Comparison of ENCODE assay signal across 35 cellular contexts in genomic region chr9:96045811-96046210, GRCh38.
"Had no signal": no experiment of that assay in that cellular context is flagged by ENCODE, and none has a peak within 500 bp of the region (broad histone marks: within the 10 kb centered on the region; RNA-seq: fewer than 3 reads in every experiment).

No MANE protein-coding gene starts in this region.

- H3K4me3 Mint-ChIP-seq: activated CD4-positive, alpha-beta memory T cell treated with anti-CD3 and anti-CD28 coated beads, Interleukin-2, amount 10 ng/mL, durations not matched to agents 7 days and 5 days; activated CD4-positive, alpha-beta T cell treated with anti-CD3 and anti-CD28 coated beads for 36 hours; activated CD4-positive, alpha-beta T cell treated with anti-CD3 and anti-CD28 coated beads, Interleukin-2, amount 10 ng/mL, durations not matched to agents 7 days and 5 days; activated CD8-positive, alpha-beta memory T cell treated with anti-CD3 and anti-CD28 coated beads, Interleukin-2, amount 10 ng/mL, durations not matched to agents 7 days and 5 days; activated CD8-positive, alpha-beta T cell treated with anti-CD3 and anti-CD28 coated beads, Interleukin-2, amount 10 ng/mL, durations not matched to agents 7 days and 5 days; activated naive CD4-positive, alpha-beta T cell treated with anti-CD3 and anti-CD28 coated beads, Interleukin-2, amount 10 ng/mL, durations not matched to agents 7 days and 5 days; activated naive CD4-positive, alpha-beta T cell treated with anti-CD3 and anti-CD28 coated beads, Interleukin-2, amount 50 U/mL, for 24 hours; activated naive CD8-positive, alpha-beta T cell treated with anti-CD3 and anti-CD28 coated beads for 36 hours; activated T-cell treated with anti-CD3 and anti-CD28 coated beads, Interleukin-2, amount 50 U/mL, for 24 hours; brain; central memory CD8-positive, alpha-beta T cell; T-helper 1 cell treated with Interleukin-12 subunit alpha and Interleukin-12 subunit beta and Interleukin-4 antibody, amounts not matched to agents 30 μg/mL and 1 μg/mL, for 36 hours; T-helper 2 cell treated with Interferon-gamma antibody and Interleukin-4, amounts not matched to agents 5 μg/mL and 100 μg/mL, for 36 hours; WTC11 had no signal

- H3K27me3 ChIP-seq: ascending aorta, cardiac muscle cell had no signal

- H3K36me3 ChIP-seq: ascending aorta, cardiac muscle cell, WERI-Rb-1 had no signal

- H3K4me3 ChIP-seq: ascending aorta, cardiac muscle cell had no signal

- H3K4me1 Mint-ChIP-seq: activated CD4-positive, alpha-beta memory T cell treated with anti-CD3 and anti-CD28 coated beads, Interleukin-2, amount 10 ng/mL, durations not matched to agents 7 days and 5 days; activated CD4-positive, alpha-beta T cell treated with anti-CD3 and anti-CD28 coated beads, Interleukin-2, amount 10 ng/mL, durations not matched to agents 7 days and 5 days; activated naive CD4-positive, alpha-beta T cell treated with anti-CD3 and anti-CD28 coated beads, Interleukin-2, amount 10 ng/mL, durations not matched to agents 7 days and 5 days; central memory CD8-positive, alpha-beta T cell had no signal

- ATAC-seq: activated CD4-positive, alpha-beta T cell treated with anti-CD3 and anti-CD28 coated beads for 36 hours; activated CD4-positive, CD25-positive, alpha-beta regulatory T cell treated with anti-CD3 and anti-CD28 coated beads, Interleukin-2, amount 50 U/mL, for 24 hours; activated CD8-positive, alpha-beta memory T cell treated with anti-CD3 and anti-CD28 coated beads, Interleukin-2, amount 10 ng/mL, durations not matched to agents 7 days and 5 days; activated CD8-positive, alpha-beta T cell treated with anti-CD3 and anti-CD28 coated beads, Interleukin-2, amount 10 ng/mL, durations not matched to agents 7 days and 5 days; WTC11 had no signal

- H3K27ac ChIP-seq: ascending aorta, cardiac muscle cell, WERI-Rb-1 had no signal

- H3K9me3 Mint-ChIP-seq: activated CD4-positive, alpha-beta memory T cell treated with anti-CD3 and anti-CD28 coated beads, Interleukin-2, amount 10 ng/mL, durations not matched to agents 7 days and 5 days; activated CD4-positive, alpha-beta T cell treated with anti-CD3 and anti-CD28 coated beads, Interleukin-2, amount 10 ng/mL, durations not matched to agents 7 days and 5 days; activated naive CD4-positive, alpha-beta T cell treated with anti-CD3 and anti-CD28 coated beads, Interleukin-2, amount 10 ng/mL, durations not matched to agents 7 days and 5 days; activated naive CD4-positive, alpha-beta T cell treated with anti-CD3 and anti-CD28 coated beads, Interleukin-2, amount 50 U/mL, for 24 hours; activated naive CD8-positive, alpha-beta T cell treated with anti-CD3 and anti-CD28 coated beads for 36 hours; activated T-cell treated with anti-CD3 and anti-CD28 coated beads, Interleukin-2, amount 50 U/mL, for 24 hours; activated T-helper 2 cell treated with anti-CD3 and anti-CD28 coated beads, Interferon-gamma antibody, Interleukin-2, Interleukin-4, amounts not matched to agents 10 μg/mL and 5 μg/mL and 100 μg/mL, durations not matched to agents 14 hours and 24 hours and 36 hours; central memory CD8-positive, alpha-beta T cell; T-helper 1 cell treated with Interleukin-12 subunit alpha and Interleukin-12 subunit beta and Interleukin-4 antibody, amounts not matched to agents 30 μg/mL and 1 μg/mL, for 36 hours; T-helper 2 cell treated with Interferon-gamma antibody and Interleukin-4, amounts not matched to agents 5 μg/mL and 100 μg/mL, for 36 hours had no signal

- H3K36me3 Mint-ChIP-seq: activated CD8-positive, alpha-beta memory T cell treated with anti-CD3 and anti-CD28 coated beads, Interleukin-2, amount 10 ng/mL, durations not matched to agents 7 days and 5 days; activated naive CD4-positive, alpha-beta T cell treated with anti-CD3 and anti-CD28 coated beads, Interleukin-2, amount 10 ng/mL, durations not matched to agents 7 days and 5 days; activated naive CD4-positive, alpha-beta T cell treated with anti-CD3 and anti-CD28 coated beads, Interleukin-2, amount 50 U/mL, for 24 hours; activated naive CD8-positive, alpha-beta T cell treated with anti-CD3 and anti-CD28 coated beads for 36 hours; brain; WTC11 had no signal

- DNase-seq: activated CD4-positive, alpha-beta memory T cell treated with anti-CD3 and anti-CD28 coated beads, Interleukin-2, amount 10 ng/mL, durations not matched to agents 7 days and 5 days; activated CD4-positive, alpha-beta T cell treated with anti-CD3 and anti-CD28 coated beads for 1 hour; activated CD4-positive, alpha-beta T cell treated with anti-CD3 and anti-CD28 coated beads for 36 hours; activated CD4-positive, alpha-beta T cell treated with anti-CD3 and anti-CD28 coated beads for 48 hours; activated CD4-positive, alpha-beta T cell treated with anti-CD3 and anti-CD28 coated beads, Interleukin-2, amount 10 ng/mL, durations not matched to agents 7 days and 5 days; activated CD4-positive, alpha-beta T cell treated with anti-CD3 and anti-CD28 coated beads, Interleukin-2, amount 50 U/mL, for 48 hours; activated CD4-positive, CD25-positive, alpha-beta regulatory T cell; activated CD8-positive, alpha-beta memory T cell treated with anti-CD3 and anti-CD28 coated beads for 24 hours; activated CD8-positive, alpha-beta memory T cell treated with anti-CD3 and anti-CD28 coated beads, Interleukin-2, amount 10 ng/mL, durations not matched to agents 7 days and 5 days; activated CD8-positive, alpha-beta memory T cell treated with anti-CD3 and anti-CD28 coated beads, Interleukin-2, amount 50 U/mL, for 48 hours; activated CD8-positive, alpha-beta T cell treated with anti-CD3 and anti-CD28 coated beads, Interleukin-2, amount 10 ng/mL, durations not matched to agents 7 days and 5 days; activated effector memory CD4-positive, alpha-beta T cell treated with Interleukin-2 at 50 U/mL for 16 hours; activated gamma-delta T cell; activated naive CD4-positive, alpha-beta T cell treated with anti-CD3 and anti-CD28 coated beads, Interleukin-2, amount 10 ng/mL, durations not matched to agents 7 days and 5 days; activated naive CD4-positive, alpha-beta T cell treated with Interleukin-2 at 50 U/mL for 16 hours; activated naive CD8-positive, alpha-beta T cell treated with anti-CD3 and anti-CD28 coated beads for 36 hours; activated T-cell treated with anti-CD3 and anti-CD28 coated beads, Interleukin-2, amount 50 U/mL, for 24 hours; activated T-cell treated with anti-CD3 and anti-CD28 coated beads, Interleukin-2, amount 50 U/mL, for 48 hours; amygdala; anterior cingulate cortex; SW 1271; T-helper 1 cell; T-helper 2 cell; T-helper 9 cell; WERI-Rb-1 had no signal

- H3K9me3 ChIP-seq: ascending aorta had no signal

- H3K27me3 Mint-ChIP-seq: activated CD4-positive, alpha-beta T cell treated with anti-CD3 and anti-CD28 coated beads for 36 hours; activated CD4-positive, alpha-beta T cell treated with anti-CD3 and anti-CD28 coated beads, Interleukin-2, amount 10 ng/mL, durations not matched to agents 7 days and 5 days; activated naive CD4-positive, alpha-beta T cell treated with anti-CD3 and anti-CD28 coated beads, Interleukin-2, amount 50 U/mL, for 24 hours; activated naive CD8-positive, alpha-beta T cell treated with anti-CD3 and anti-CD28 coated beads for 36 hours had no signal

- H3K27ac Mint-ChIP-seq: activated CD4-positive, alpha-beta memory T cell treated with anti-CD3 and anti-CD28 coated beads, Interleukin-2, amount 10 ng/mL, durations not matched to agents 7 days and 5 days; activated CD4-positive, alpha-beta T cell treated with anti-CD3 and anti-CD28 coated beads for 36 hours; activated CD4-positive, alpha-beta T cell treated with anti-CD3 and anti-CD28 coated beads, Interleukin-2, amount 10 ng/mL, durations not matched to agents 7 days and 5 days; activated CD8-positive, alpha-beta memory T cell treated with anti-CD3 and anti-CD28 coated beads, Interleukin-2, amount 10 ng/mL, durations not matched to agents 7 days and 5 days; activated CD8-positive, alpha-beta T cell treated with anti-CD3 and anti-CD28 coated beads, Interleukin-2, amount 10 ng/mL, durations not matched to agents 7 days and 5 days; activated naive CD4-positive, alpha-beta T cell treated with anti-CD3 and anti-CD28 coated beads, Interleukin-2, amount 10 ng/mL, durations not matched to agents 7 days and 5 days; activated naive CD4-positive, alpha-beta T cell treated with anti-CD3 and anti-CD28 coated beads, Interleukin-2, amount 50 U/mL, for 24 hours; activated naive CD8-positive, alpha-beta T cell treated with anti-CD3 and anti-CD28 coated beads for 36 hours; activated T-cell treated with anti-CD3 and anti-CD28 coated beads, Interleukin-2, amount 50 U/mL, for 24 hours; activated T-helper 2 cell treated with anti-CD3 and anti-CD28 coated beads, Interferon-gamma antibody, Interleukin-2, Interleukin-4, amounts not matched to agents 10 μg/mL and 5 μg/mL and 100 μg/mL, durations not matched to agents 14 hours and 24 hours and 36 hours; T-helper 1 cell treated with Interleukin-12 subunit alpha and Interleukin-12 subunit beta and Interleukin-4 antibody, amounts not matched to agents 30 μg/mL and 1 μg/mL, for 36 hours; T-helper 2 cell treated with Interferon-gamma antibody and Interleukin-4, amounts not matched to agents 5 μg/mL and 100 μg/mL, for 36 hours; WTC11 had no signal
